In genomic region chr2:9627310-9627709, GRCh38 we compare ENCODE assay signal across 9 cellular contexts. TPM values are rescaled to one million over a fixed set of nuclear protein-coding genes. Genes with fewer than 3 reads are reported as not detected.
DNase-seq lines count a peak whose midpoint lies in the region; ATAC-seq, FAIRE-seq and TF ChIP-seq lines count a peak whose summit lies in the region.
"Had no signal": no experiment of that assay in that cellular context is flagged by ENCODE, and none has a peak within 500 bp of the region (broad histone marks: within the 10 kb centered on the region; RNA-seq: fewer than 3 reads in every experiment).

No MANE protein-coding gene starts in this region.

- H3K4me1 Mint-ChIP-seq in neural progenitor cell, result peaks cover 50% of the 10 kb centered on the region

- H3F3A ChIP-seq in DOHH2 (ENCODE audit: control insufficient read depth, insufficient read depth) (no peaks in the 10 kb centered on the region), neural progenitor cell (ENCODE audit: low read depth) (peaks cover 27% of the 10 kb centered on the region)

- H3K4me3 Mint-ChIP-seq in neural progenitor cell, result peak overlapping the region; percentile 19

- no peaks in the 10 kb centered on the region for H3K9me2 ChIP-seq in DOHH2 (replicated peaks; ENCODE audit: control insufficient read depth, low read length)

- H3K4ac ChIP-seq in neuronal stem cell (ENCODE audit: low read length), result no peak overlapping the region

- intact Hi-C loops in GM12878 (cut with micrococcal nuclease; ENCODE audit: unreplicated experiment), result loop anchor here (5.0 kb wide), 1 partner anchor 70 kb away; the partner anchor contains the start of gene ADAM17

- ATAC-seq in GM12878, result no peak

- no peak for TF ChIP-seq POLR2A in GM12878 (IDR thresholded peaks at IDR 0.05; ENCODE audit: low read depth, low read length)

- TF ChIP-seq RAD21 in GM12878 (IDR thresholded peaks at IDR 0.05; ENCODE audit: insufficient read depth, low read depth, low read length), result no peak

- no peak overlapping the region for H2BK15ac ChIP-seq in neuronal stem cell (ENCODE audit: low read length)

- RAD21 ChIA-PET in GM12878 (lab: Charles Lee; ENCODE audit: unreplicated experiment), result interaction anchor here (2.8 kb wide), 1 partner anchor 19 kb away, joined by 10 read pairs; no protein-coding TSS in a partner anchor

- H3K9me3 ChIP-seq in DOHH2 (ENCODE audit: control insufficient read depth, insufficient read depth, low read length) (no peaks in the 10 kb centered on the region), GM12878 (replicated peaks; ENCODE audit: control insufficient read depth, insufficient read depth, low read length) (peaks cover 2% of the 10 kb centered on the region; the same call in 2 of the 3 replicates), neural progenitor cell (ENCODE audit: low read depth) (no peaks in the 10 kb centered on the region), neuronal stem cell (replicated peaks in 1 of 2; ENCODE audit: control insufficient read depth in 2 of 2, insufficient read depth in 1 of 2, low read depth in 1 of 2, low read length in 2 of 2) (no peaks in the 10 kb centered on the region)
- no peaks in the 10 kb centered on the region for H3K9me3 ChIP-seq in effector memory CD4-positive, alpha-beta T cell (ENCODE audit: control insufficient read depth, low read length)
- H3K9me3 ChIP-seq: neutrophil had no signal

- H3K9ac ChIP-seq in GM12878 (ENCODE audit: control insufficient read depth, insufficient read depth, low read length), result no peak overlapping the region
- no peak overlapping the region for H3K9ac ChIP-seq in neural progenitor cell
- H3K9ac ChIP-seq in neuronal stem cell (ENCODE audit: low read depth, low read length, poor library complexity), result no peak overlapping the region

- H2BK120ac ChIP-seq in neuronal stem cell (ENCODE audit: low read depth, low read length), result no peak overlapping the region

- H3K27me3 ChIP-seq in DOHH2 (ENCODE audit: control insufficient read depth, low read length) (peaks cover 11% of the 10 kb centered on the region), GM12878 (replicated peaks in 1 of 2; ENCODE audit: control insufficient read depth in 2 of 2, insufficient read depth in 2 of 2, low read length in 1 of 2) (no peaks in the 10 kb centered on the region), neural progenitor cell (peaks cover 10% of the 10 kb centered on the region), neuronal stem cell (ENCODE audit: control insufficient read depth in 3 of 3, insufficient read depth in 3 of 3, low read depth in 1 of 3, low read length in 3 of 3) (no peaks in the 10 kb centered on the region)
- no peaks in the 10 kb centered on the region for H3K27me3 ChIP-seq in effector memory CD4-positive, alpha-beta T cell (replicated peaks; ENCODE audit: control insufficient read depth, insufficient read depth, low read length, poor library complexity, severe bottlenecking)
- H3K27me3 ChIP-seq: neutrophil had no signal

- SMC1A ChIA-PET in GM12878 (lab: Charles Lee; ENCODE audit: uncharacterized antibody, unreplicated experiment), result interaction anchor here (1.3 to 3.9 kb wide), 5 partner anchors 8 to 89 kb away, joined by 5 to 43 read pairs (median 6); no protein-coding TSS in a partner anchor

- no peaks in the 10 kb centered on the region for H3K79me1 ChIP-seq in neuronal stem cell (ENCODE audit: low read depth, low read length)

- DNase-seq in NCI-H226, result peak; percentile 31
- DNase-seq in GM12878 (ENCODE audit: low read depth, low spot score), result no peak
- no peak for DNase-seq in neural progenitor cell (ENCODE audit: low spot score)
- no peak for DNase-seq in OCI-M2 (lab: John Stamatoyannopoulos, UW; ENCODE audit: unreplicated experiment)
- DNase-seq in activated CD4-positive, CD25-positive, alpha-beta regulatory T cell (lab: John Stamatoyannopoulos, UW), result no peak
- no peak for DNase-seq in effector memory CD4-positive, alpha-beta T cell
- DNase-seq in neuronal stem cell (ENCODE audit: low spot score), result no peak

- no peak overlapping the region for H3K23ac ChIP-seq in neuronal stem cell (ENCODE audit: low read depth, low read length, poor library complexity)

- in situ Hi-C loops in GM12878 (cut with MboI), result no loop called here

- H3K4me2 ChIP-seq in DOHH2 (ENCODE audit: low read length) (peak overlapping the region; percentile 89), GM12878 (ENCODE audit: control insufficient read depth, insufficient read depth) (peak overlapping the region; percentile 92), neural progenitor cell (peak overlapping the region; percentile 84), neuronal stem cell (ENCODE audit: insufficient read depth, low read length, poor library complexity, severe bottlenecking) (no peak overlapping the region)

- peaks cover 35% of the 10 kb centered on the region for H3K4me1 ChIP-seq in DOHH2 (ENCODE audit: control insufficient read depth, low read length)
- peaks cover 3% of the 10 kb centered on the region; the same call in 1 of the 2 replicates for H3K4me1 ChIP-seq in GM12878 (ENCODE audit: control insufficient read depth, insufficient read depth, low read length)
- peaks cover 41% of the 10 kb centered on the region for H3K4me1 ChIP-seq in neural progenitor cell
- H3K4me1 ChIP-seq in effector memory CD4-positive, alpha-beta T cell (ENCODE audit: control insufficient read depth, insufficient read depth, low read length, poor library complexity, severe bottlenecking), result peaks cover 29% of the 10 kb centered on the region
- H3K4me1 ChIP-seq in neuronal stem cell (ENCODE audit: control insufficient read depth in 2 of 2, insufficient read depth in 1 of 2, low read depth in 1 of 2, low read length in 2 of 2), result peaks cover 13 to 30% of the 10 kb centered on the region in 2 donors

- H2AFZ ChIP-seq in GM12878 (ENCODE audit: control insufficient read depth, low read depth, low read length) (no peak overlapping the region), neural progenitor cell (replicated peaks) (no peak overlapping the region), neuronal stem cell (ENCODE audit: low read length) (no peak overlapping the region)

- no peak overlapping the region for H3K27ac Mint-ChIP-seq in neural progenitor cell

- no TSS peak for BruUV-seq in GM12878 (replicated peaks; lab: Mats Ljungman, UMichigan)

- no peak for TF ChIP-seq CTCF in DOHH2 (IDR thresholded peaks at IDR 0.05; ENCODE audit: low read depth, low read length, poor library complexity, severe bottlenecking)
- no peak for TF ChIP-seq CTCF in GM12878 (IDR thresholded peaks at IDR 0.05 in 2 of 3, conservative IDR thresholded peaks at IDR 0.05 in 1 of 3; ENCODE audit: control insufficient read depth in 2 of 3, extremely low read depth in 1 of 3, insufficient read depth in 1 of 3, low read depth in 3 of 3, low read length in 3 of 3)
- TF ChIP-seq CTCF in neural progenitor cell (IDR thresholded peaks at IDR 0.05), result no peak

- H3K27ac ChIP-seq in DOHH2 (ENCODE audit: low read depth, low read length), result no peak overlapping the region
- no peak overlapping the region for H3K27ac ChIP-seq in GM12878 (ENCODE audit: control insufficient read depth, insufficient read depth)
- H3K27ac ChIP-seq in neural progenitor cell, result no peak overlapping the region
- no peak overlapping the region for H3K27ac ChIP-seq in effector memory CD4-positive, alpha-beta T cell (ENCODE audit: insufficient read depth, low read length, poor library complexity, severe bottlenecking)
- H3K27ac ChIP-seq in neuronal stem cell (replicated peaks; ENCODE audit: low read length), result no peak overlapping the region
- H3K27ac ChIP-seq: neutrophil had no signal

- H3K36me3 ChIP-seq in DOHH2 (ENCODE audit: control insufficient read depth, low read length) (peaks cover 72% of the 10 kb centered on the region), GM12878 (ENCODE audit: control insufficient read depth in 2 of 2, insufficient read depth in 2 of 2, low read length in 1 of 2) (no peaks in the 10 kb centered on the region), neural progenitor cell (peaks cover 16% of the 10 kb centered on the region), neuronal stem cell (replicated peaks in 1 of 2; ENCODE audit: control insufficient read depth in 2 of 2, insufficient read depth in 2 of 2, low read length in 2 of 2) (peaks cover 5 to 78% of the 10 kb centered on the region in 2 donors)
- peaks cover 4% of the 10 kb centered on the region for H3K36me3 ChIP-seq in effector memory CD4-positive, alpha-beta T cell (ENCODE audit: control insufficient read depth, insufficient read depth, low read length)
- H3K36me3 ChIP-seq: neutrophil had no signal

- no peak for FAIRE-seq in GM12878 (lab: Jason Lieb, UNC)

- H4K8ac ChIP-seq in neuronal stem cell (ENCODE audit: low read depth, low read length), result no peak overlapping the region

- H4K20me1 ChIP-seq in DOHH2 (ENCODE audit: control insufficient read depth, insufficient read depth, low read depth, low read length) (peaks cover 39% of the 10 kb centered on the region), GM12878 (ENCODE audit: control insufficient read depth, insufficient read depth) (no peaks in the 10 kb centered on the region; the same call in 1 of the 2 replicates), neural progenitor cell (ENCODE audit: low read depth) (peaks cover 79% of the 10 kb centered on the region)

- no peak overlapping the region for H2AK5ac ChIP-seq in neuronal stem cell (ENCODE audit: low read depth, low read length)

- no peak overlapping the region for H4K91ac ChIP-seq in neuronal stem cell (ENCODE audit: low read depth, low read length, poor library complexity)

- no peak overlapping the region for H3K18ac ChIP-seq in neuronal stem cell (ENCODE audit: low read length)

- POLR2A ChIA-PET in GM12878 (lab: Charles Lee), result interaction anchor here (1.5 kb wide), 1 partner anchor 19 kb away, joined by 4 read pairs; no protein-coding TSS in a partner anchor

- peaks cover 3% of the 10 kb centered on the region for H3K9me3 Mint-ChIP-seq in neural progenitor cell

- WGBS in GM12878 (ENCODE audit: insufficient coverage, insufficient replicate concordance, low lambda C conversion rate, missing lambda C conversion rate), result 46% methylated on average over 2 of the region's 2 CpGs
- no CpG with 5 or more reads among the region's 2 CpGs for WGBS in neuronal stem cell (ENCODE audit: extremely low coverage in 2 of 2, insufficient read length in 2 of 2, insufficient replicate concordance in 1 of 2), 2 donors

- H2BK5ac ChIP-seq in neuronal stem cell (ENCODE audit: low read length), result no peak overlapping the region

- CTCF ChIA-PET in GM12878 (lab: Yijun Ruan, JAX), result no interaction called here

- H3K79me2 ChIP-seq in DOHH2 (ENCODE audit: control insufficient read depth, low read length), result peaks cover 82% of the 10 kb centered on the region
- peaks cover 73% of the 10 kb centered on the region for H3K79me2 ChIP-seq in GM12878 (ENCODE audit: control insufficient read depth, insufficient read depth, low read length)
- H3K79me2 ChIP-seq in neural progenitor cell (ENCODE audit: low read depth), result peaks cover 80% of the 10 kb centered on the region

- no peak overlapping the region for H2BK12ac ChIP-seq in neuronal stem cell (ENCODE audit: low read length)

- H3K36me3 Mint-ChIP-seq in neural progenitor cell, result peaks cover 56% of the 10 kb centered on the region

- TF ChIP-seq EP300 in GM12878 (IDR thresholded peaks at IDR 0.05; ENCODE audit: borderline replicate concordance in 1 of 2, control insufficient read depth in 1 of 2, low read depth in 2 of 2, low read length in 2 of 2), result no peak

- peaks cover 5% of the 10 kb centered on the region for H3K27me3 Mint-ChIP-seq in neural progenitor cell (ENCODE audit: insufficient read depth, low read depth)

- no peak overlapping the region for H3K14ac ChIP-seq in neuronal stem cell (ENCODE audit: low read length)

- H3K4me3 ChIP-seq in DOHH2 (ENCODE audit: low read length) (0 out of 2 replicates have a peak overlapping the region, but pooled peaks have one; percentile 89), GM12878 (peak overlapping the region; percentile 80; the same call in 1 of the 2 replicates), neural progenitor cell (peak overlapping the region; percentile 73), neuronal stem cell (ENCODE audit: low read length in 2 of 2) (no peak overlapping the region)
- no peak overlapping the region for H3K4me3 ChIP-seq in effector memory CD4-positive, alpha-beta T cell (ENCODE audit: insufficient read depth, low read depth, low read length, poor library complexity, severe bottlenecking)

RNA-seq across cellular contexts. Expression of gene YWHAQ, which starts 3.5 kb away (rescaled TPM):
- total RNA-seq in GM12878 (2013; cell fraction: nucleolus; rRNA removed), result 50.8 and 56.1 TPM in 2 replicates
- total RNA-seq in GM12878 (2014; rRNA removed), result 120 and 131 TPM in 2 replicates
- total RNA-seq in GM12878 (2014; rRNA removed; fragmentation: Illumina TruSeq; extraction: Trizol), result 191 and 196 TPM in 2 replicates
- total RNA-seq in GM12878 (2021), result 283 and 290 TPM in 2 replicates
- 105 TPM for polyA plus RNA-seq in GM12878 (2011; ENCODE audit: low read depth)
- 309 and 430 TPM in 2 replicates for polyA plus RNA-seq in GM12878 (2011; rRNA removed)
- polyA plus RNA-seq in GM12878 (2011; cell fraction: cytosol; rRNA removed), result 158 and 161 TPM in 2 replicates
- polyA plus RNA-seq in GM12878 (2011; cell fraction: nucleus; rRNA removed), result 85.4 and 90.9 TPM in 2 replicates
- polyA plus RNA-seq in GM12878 (2012), result 160 and 183 TPM in 2 replicates
- 241 and 289 TPM in 2 replicates for polyA plus RNA-seq in GM12878 (2014; fragmentation: Illumina TruSeq; extraction: Trizol)
- 100 to 1,000 TPM in 1 of 2 experiments, 10 to 100 TPM in 1; 63.0 to 136 TPM for polyA plus RNA-seq in GM12878 (2014; fragmentation: Nextera tagmentation; extraction: Ambion mirVana)
- 178 and 197 TPM in 2 replicates for polyA plus RNA-seq in GM12878 (2014; rRNA removed)
- polyA plus RNA-seq in GM12878 (2016; fragmentation: Nextera tagmentation; extraction: Ambion mirVana), result 100 to 1,000 TPM; 513 to 515 TPM
- 150 and 269 TPM in 2 replicates for polyA minus RNA-seq in GM12878 (2011; rRNA and poly(A)+ RNA removed)
- polyA minus RNA-seq in GM12878 (2011; cell fraction: cytosol; rRNA and poly(A)+ RNA removed), result 127 and 130 TPM in 2 replicates
- 24.7 and 43.6 TPM in 2 replicates for polyA minus RNA-seq in GM12878 (2011; cell fraction: nucleus; rRNA and poly(A)+ RNA removed)
- 468 and 655 TPM in 2 replicates for total RNA-seq in neural progenitor cell (ENCODE audit: low replicate concordance)
- polyA plus RNA-seq in neuronal stem cell (2013, experiment 1 of 2), result 433 TPM
- polyA plus RNA-seq in neuronal stem cell (2013, experiment 2 of 2), result 430 TPM

Comparison
In these comparisons a context has a peak if more than half of its experiments do, and no peak if none do; other contexts are left out.
1. H3K4me3 ChIP-seq: peak in DOHH2 (single experiment), GM12878 (single experiment) and neural progenitor cell (single experiment); none in effector memory CD4-positive, alpha-beta T cell (single experiment) and neuronal stem cell (0 of 2).